In genomic region chr14:69879175-69880047, GRCh38 we compare ENCODE assay signal across 1 cellular context.
TF ChIP-seq lines count a peak whose summit lies in the region.

TSS of gene SMOC1 (plus strand) at chr14:69879416. CDS start at chr14:69879679, 263 bp downstream.

TF ChIP-seq in HepG2, 621 proteins besides CTCF, POLR2A, EP300 and RAD21 (continued from another document and continues in another):
- TF ChIP-seq ZNF275 (CRISPR knock-in tag; IDR thresholded peaks at IDR 0.05; ENCODE audit: borderline replicate concordance) (no peak), BATF2 (CRISPR knock-in tag; IDR thresholded peaks at IDR 0.05) (no peak), ZNF274 (CRISPR knock-in tag; IDR thresholded peaks at IDR 0.05) (peak; percentile 73; the same call in 1 of the 2 replicates), ELF1 (CRISPR knock-in tag; IDR thresholded peaks at IDR 0.05) (no peak), ZNF782 (CRISPR knock-in tag; IDR thresholded peaks at IDR 0.05; ENCODE audit: borderline replicate concordance) (peak; percentile 69; the same call in 1 of the 2 replicates), FOXJ3 (CRISPR knock-in tag; IDR thresholded peaks at IDR 0.05; ENCODE audit: borderline replicate concordance) (no peak), RBAK (CRISPR knock-in tag; IDR thresholded peaks at IDR 0.05) (no peak), USF2 (IDR thresholded peaks at IDR 0.05; ENCODE audit: low read depth, low read length) (no peak), USF2 (CRISPR knock-in tag; IDR thresholded peaks at IDR 0.05; ENCODE audit: borderline replicate concordance) (no peak), MIER2 (CRISPR knock-in tag; IDR thresholded peaks at IDR 0.05) (no peak), AHR (CRISPR knock-in tag; IDR thresholded peaks at IDR 0.05) (0 out of 2 replicates have a peak, but pooled peaks have one; percentile 17), REST (IDR thresholded peaks at IDR 0.05; ENCODE audit: borderline replicate concordance in 1 of 2, low read depth in 1 of 2, low read length in 2 of 2) (peak in 1 of 2 experiments; percentile 68; a peak in 1 of 4 replicates), CCDC6 (CRISPR knock-in tag; IDR thresholded peaks at IDR 0.05) (no peak), ARNTL (CRISPR knock-in tag; IDR thresholded peaks at IDR 0.05) (0 out of 2 replicates have a peak, but pooled peaks have one; percentile 60), RXRA (CRISPR knock-in tag; IDR thresholded peaks at IDR 0.05) (peak; percentile 41; the same call in 1 of the 2 replicates), ZNF841 (CRISPR knock-in tag; IDR thresholded peaks at IDR 0.05; ENCODE audit: borderline replicate concordance) (no peak), TFAP4 (IDR thresholded peaks at IDR 0.05; ENCODE audit: borderline replicate concordance, low read depth) (no peak), ZC3H4 (CRISPR knock-in tag; IDR thresholded peaks at IDR 0.05; ENCODE audit: borderline replicate concordance) (no peak), ZFX (CRISPR knock-in tag; IDR thresholded peaks at IDR 0.05; ENCODE audit: low read depth) (peak; percentile 78), ETS1 (CRISPR knock-in tag; IDR thresholded peaks at IDR 0.05) (no peak), ZNF446 (CRISPR knock-in tag; IDR thresholded peaks at IDR 0.05) (peak; percentile 64; the same call in 1 of the 2 replicates), KLF15 (CRISPR knock-in tag; IDR thresholded peaks at IDR 0.05; ENCODE audit: borderline replicate concordance) (0 out of 2 replicates have a peak, but pooled peaks have one; percentile 45), GLMP (CRISPR knock-in tag; IDR thresholded peaks at IDR 0.05; ENCODE audit: borderline replicate concordance) (no peak), ZNF20 (CRISPR knock-in tag; IDR thresholded peaks at IDR 0.05) (no peak), THAP7 (CRISPR knock-in tag; IDR thresholded peaks at IDR 0.05) (no peak; the same call in 1 of the 2 replicates), ZNF280B (CRISPR knock-in tag; IDR thresholded peaks at IDR 0.05; ENCODE audit: borderline replicate concordance) (peak; percentile 21; the same call in 1 of the 2 replicates), FOXP1 (IDR thresholded peaks at IDR 0.05) (no peak), FOXP1 (CRISPR knock-in tag; IDR thresholded peaks at IDR 0.05) (no peak), PLSCR1 (CRISPR knock-in tag; IDR thresholded peaks at IDR 0.05; ENCODE audit: borderline replicate concordance) (no peak), TFDP1 (CRISPR knock-in tag; IDR thresholded peaks at IDR 0.05; ENCODE audit: borderline replicate concordance) (0 out of 2 replicates have a peak, but pooled peaks have one; percentile 33), KLF12 (CRISPR knock-in tag; IDR thresholded peaks at IDR 0.05; ENCODE audit: borderline replicate concordance) (0 out of 2 replicates have a peak, but pooled peaks have one; percentile 54), ZNF839 (CRISPR knock-in tag; IDR thresholded peaks at IDR 0.05; ENCODE audit: borderline replicate concordance) (no peak), SALL2 (CRISPR knock-in tag; IDR thresholded peaks at IDR 0.05) (0 out of 2 replicates have a peak, but pooled peaks have one; percentile 25), ZNF225 (CRISPR knock-in tag; IDR thresholded peaks at IDR 0.05) (peak; percentile 31; the same call in 1 of the 2 replicates), SNAPC4 (CRISPR knock-in tag; IDR thresholded peaks at IDR 0.05) (no peak), TCF7 (IDR thresholded peaks at IDR 0.05; ENCODE audit: low read depth) (no peak)
